Comparison of ENCODE assay signal across 8 cellular contexts in genomic region chr3:183511277-183512131, GRCh38. TPM values are rescaled to one million over a fixed set of nuclear protein-coding genes. Genes with fewer than 3 reads are reported as not detected.
A peak's percentile ranks its signal among the peaks of the same experiment; 100 is the strongest.
DNase-seq lines count a peak whose midpoint lies in the region; ATAC-seq and TF ChIP-seq lines count a peak whose summit lies in the region.
"Not testable (repeated sequence)": the region's sequence is repeated elsewhere in the genome, so short reads cannot be mapped to it uniquely, and the experiment has no call there.

No MANE protein-coding gene starts in this region.

- H3K27ac ChIP-seq in OCI-LY7 (ENCODE audit: low read depth, low read length, poor library complexity, severe bottlenecking) (peak overlapping the region; percentile 94), stomach (peak overlapping the region in 1 of 5 donors; percentile 14)

- peaks cover 95% of the 10 kb centered on the region for H3K79me2 ChIP-seq in OCI-LY7 (ENCODE audit: insufficient read depth, low read depth, low read length)

- peaks cover 74% of the 10 kb centered on the region for H3K36me3 ChIP-seq in OCI-LY7 (ENCODE audit: insufficient read depth, low read length)
- H3K36me3 ChIP-seq in stomach: not testable (repeated sequence)

- H3K27me3 ChIP-seq in stomach: not testable (repeated sequence)

- not testable (repeated sequence) for BruUV-seq in OCI-LY7 (replicated peaks; lab: Mats Ljungman, UMichigan)

- not testable (repeated sequence) for TF ChIP-seq CTCF in GM12865 (IDR thresholded peaks at IDR 0.05; ENCODE audit: insufficient read depth, low read depth, low read length, missing control alignments); OCI-LY7 (conservative IDR thresholded peaks at IDR 0.05; ENCODE audit: low read length); natural killer cell (IDR thresholded peaks at IDR 0.05); stomach (IDR thresholded peaks at IDR 0.05)

- 38 to 64% (median 49%) methylated on average over 11 to 14 of the region's 14 CpGs for WGBS in stomach, 5 donors

- ATAC-seq in GM21515 (IDR thresholded peaks at IDR 0.05; ENCODE audit: unreplicated experiment): peak; percentile 53
- peak; percentile 48 for ATAC-seq in HG03045 (IDR thresholded peaks at IDR 0.05; ENCODE audit: unreplicated experiment)
- not testable (repeated sequence) for ATAC-seq in effector memory CD8-positive, alpha-beta T cell (replicated peaks); natural killer cell

- not testable (repeated sequence) for H3K36me3 Mint-ChIP-seq in effector memory CD8-positive, alpha-beta T cell (ENCODE audit: insufficient read depth); natural killer cell

- H3K4me1 Mint-ChIP-seq in effector memory CD8-positive, alpha-beta T cell (ENCODE audit: low read depth in 2 of 2): peaks cover 18 to 20% of the 10 kb centered on the region in 2 donors
- peaks cover 34 to 41% of the 10 kb centered on the region in 2 donors for H3K4me1 Mint-ChIP-seq in natural killer cell

- CTCF ChIA-PET in OCI-LY7 (lab: Charles Lee; ENCODE audit: unreplicated experiment): not testable (repeated sequence)

- H3K9me3 Mint-ChIP-seq in effector memory CD8-positive, alpha-beta T cell; natural killer cell: not testable (repeated sequence)

- POLR2A ChIA-PET in OCI-LY7 (lab: Charles Lee): interaction anchor here (0.8 to 5.9 kb wide), 7 partner anchors 21 to 80 kb away, joined by 3 to 47 read pairs (median 4); partner anchors contain the start of gene KLHL6

- peak overlapping the region; percentile 22 to 29 for H3K27ac Mint-ChIP-seq in effector memory CD8-positive, alpha-beta T cell
- H3K27ac Mint-ChIP-seq in natural killer cell: peak overlapping the region; percentile 36 to 65

- peaks cover 95% of the 10 kb centered on the region for H3K4me1 ChIP-seq in OCI-LY7 (ENCODE audit: insufficient read depth, low read length, poor library complexity, severe bottlenecking)
- H3K4me1 ChIP-seq in stomach: not testable (repeated sequence)

- TF ChIP-seq EP300 in stomach (IDR thresholded peaks at IDR 0.05): not testable (repeated sequence)

- not testable (repeated sequence) for TF ChIP-seq POLR2A in stomach (IDR thresholded peaks at IDR 0.05)

- intact Hi-C loops in OCI-LY7 (cut with micrococcal nuclease; ENCODE audit: unreplicated experiment): loop anchor here (1.0 to 2.0 kb wide), 3 partner anchors 41 to 125 kb away; no protein-coding TSS in a partner anchor
- intact Hi-C loops in natural killer cell (cut with micrococcal nuclease); stomach (cut with DNase I; ENCODE audit: low total_unique reads): not testable (repeated sequence)

- H3K4me3 Mint-ChIP-seq in effector memory CD8-positive, alpha-beta T cell; natural killer cell: not testable (repeated sequence)

- not testable (repeated sequence) for H3K27me3 Mint-ChIP-seq in effector memory CD8-positive, alpha-beta T cell; natural killer cell (ENCODE audit: low read depth in 2 of 2)

- not testable (repeated sequence) for H2AFZ ChIP-seq in OCI-LY7 (ENCODE audit: low read length)

- DNase-seq in GM12865 (ENCODE audit: low read depth) (peak; percentile 61), OCI-LY7 (ENCODE audit: low spot score) (peak; percentile 96), stomach (peak; percentile 16)
- peak; percentile 33 for DNase-seq in activated CD8-positive, alpha-beta memory T cell treated with anti-CD3 and anti-CD28 coated beads, Interleukin-2, amount 50 U/mL, for 48 hours
- not testable (repeated sequence) for DNase-seq in effector memory CD8-positive, alpha-beta T cell; natural killer cell

- H3K4me3 ChIP-seq in GM12865 (ENCODE audit: low read depth, low read length); stomach: not testable (repeated sequence)
- H3K4me3 ChIP-seq in OCI-LY7 (ENCODE audit: low read depth, low read length, poor library complexity, severe bottlenecking): peak overlapping the region; percentile 27

- not testable (repeated sequence) for H3K9me3 ChIP-seq in OCI-LY7 (ENCODE audit: low read length); stomach

- not testable (repeated sequence) for H4K20me1 ChIP-seq in OCI-LY7 (ENCODE audit: insufficient read depth, low read length)

- not testable (repeated sequence) for H3K9me2 ChIP-seq in OCI-LY7 (ENCODE audit: insufficient read depth, low read length)

- peak overlapping the region; percentile 57 for H3K4me2 ChIP-seq in OCI-LY7 (ENCODE audit: low read length)

RNA-seq across cellular contexts. Expression of gene KLHL6, which starts 44.0 kb away (rescaled TPM):
- total RNA-seq in OCI-LY7 (2014; rRNA removed; shearing (Covaris generic)): 143 TPM in 2 replicates
- total RNA-seq in OCI-LY7 (2022): 169 and 191 TPM in 2 replicates
- 10 to 100 TPM; 10.9 to 17.3 (median 13.6) TPM for total RNA-seq in natural killer cell
- total RNA-seq in stomach: 1 to 10 TPM in 3 of 5 donors, under 1 TPM in 2; 0.58 to 5.7 (median 3.5) TPM
- 1 to 10 TPM in 2 of 3 donors, under 1 TPM in 1; 0.76 to 1.8 (median 1.2) TPM for polyA plus RNA-seq in stomach

Comparison
In these comparisons a context has a peak if more than half of its experiments do, and no peak if none do; other contexts are left out.
1. RNA of gene KLHL6, which starts 44.0 kb away (total RNA-seq): 143 to 191 TPM in OCI-LY7; 10.9 to 17.3 TPM in natural killer cell and 0.58 to 5.7 TPM in stomach; every median in the first group is over 4 times any median in the second.